29 cellular contexts compared by ENCODE assay signal in genomic region chr4:135464311-135464710, GRCh38.
"Had no signal": no experiment of that assay in that cellular context is flagged by ENCODE, and none has a peak within 500 bp of the region (broad histone marks: within the 10 kb centered on the region; RNA-seq: fewer than 3 reads in every experiment).

No MANE protein-coding gene starts in this region.

- H3K9me3 Mint-ChIP-seq: type B pancreatic cell had no signal

- H3K9me3 ChIP-seq: suprapubic skin, testis, thoracic aorta, thyroid gland, tibial artery, tibial nerve, transverse colon, upper lobe of left lung, upper lobe of right lung, uterus, vagina had no signal

- H3K27ac ChIP-seq: stomach, suprapubic skin, testis, thoracic aorta, thyroid gland, tibial artery, tibial nerve, transverse colon, upper lobe of left lung, upper lobe of right lung, uterus, vagina had no signal

- FAIRE-seq: urothelium cell line had no signal

- H3K27ac Mint-ChIP-seq: stimulated activated effector memory CD8-positive, alpha-beta T cell treated with anti-CD3 and anti-CD28 coated beads, Interleukin-12 subunit alpha, Interleukin-12 subunit beta, amount 100 ng/mL, for 72 hours; stimulated activated memory B cell treated with anti-CD40 and anti-IgM and Interleukin-4, amounts not matched to agents 10 μg/mL and 1 μg/mL and 100 μg/mL, for 72 hours; stimulated activated naive B cell treated with anti-CD40 and anti-IgM and Interleukin-4, amounts not matched to agents 10 μg/mL and 1 μg/mL and 100 μg/mL, for 72 hours; stimulated activated naive CD8-positive, alpha-beta T cell treated with anti-CD3 and anti-CD28 coated beads, Interleukin-15, amount 100 ng/mL, for 72 hours; stimulated activated naive CD8-positive, alpha-beta T cell treated with anti-CD3 and anti-CD28 coated beads, Interleukin-15, Interleukin-2, amounts not matched to agents 100 ng/mL and 50 ng/mL, for 24 hours; type B pancreatic cell had no signal

- H3K4me3 ChIP-seq: stomach, suprapubic skin, testis, thoracic aorta, thyroid gland, tibial artery, tibial nerve, transverse colon, upper lobe of left lung, upper lobe of right lung, uterus, vagina had no signal

- DNase-seq: stimulated activated CD4-positive, alpha-beta T cell treated with anti-CD3 and anti-CD28 coated beads, Interleukin-2, amount 100 ng/mL, for 48 hours; stimulated activated CD4-positive, alpha-beta T cell treated with anti-CD3 and anti-CD28 coated beads, Interleukin-4, amount 100 ng/mL, for 1 hour; stimulated activated CD4-positive, alpha-beta T cell treated with anti-CD3 and anti-CD28 coated beads, Interleukin-4, amount 100 ng/mL, for 24 hours; stimulated activated CD4-positive, alpha-beta T cell treated with anti-CD3 and anti-CD28 coated beads, Interleukin-4, amount 100 ng/mL, for 4 hours; stimulated activated CD8-positive, alpha-beta memory T cell treated with anti-CD3 and anti-CD28 coated beads, Interleukin-4, amount 100 ng/mL, for 48 hours; stimulated activated naive B cell treated with anti-CD40 and anti-IgM and Interleukin-4, amounts not matched to agents 10 μg/mL and 1 μg/mL and 100 μg/mL, for 72 hours; stimulated activated naive CD4-positive, alpha-beta T cell; stimulated activated naive CD4-positive, alpha-beta T cell treated with Interleukin-2 at 50 U/mL for 16 hours; stimulated activated naive CD8-positive, alpha-beta T cell treated with anti-CD3 and anti-CD28 coated beads, Interleukin-15, amount 100 ng/mL, for 72 hours; stimulated activated naive CD8-positive, alpha-beta T cell treated with anti-CD3 and anti-CD28 coated beads, Interleukin-15, Interleukin-2, amounts not matched to agents 100 U/mL and 50 U/mL, for 24 hours; stomach; substantia nigra; testis; thyroid gland; tibial artery; transverse colon; trophoblast cell; upper lobe of left lung; upper lobe of right lung; uterus had no signal

- H3K27me3 ChIP-seq: stomach, suprapubic skin, testis, thyroid gland, tibial artery, tibial nerve, transverse colon, upper lobe of left lung, upper lobe of right lung, uterus, vagina had no signal

- ATAC-seq: stimulated activated effector memory CD8-positive, alpha-beta T cell treated with anti-CD3 and anti-CD28 coated beads, Interleukin-12 subunit alpha, Interleukin-12 subunit beta, amount 100 ng/mL, for 72 hours; stimulated activated memory B cell treated with anti-CD40 and anti-IgM and Interleukin-4, amounts not matched to agents 10 μg/mL and 1 μg/mL and 100 μg/mL, for 72 hours; stimulated activated naive B cell treated with anti-CD40 and anti-IgM and Interleukin-4, amounts not matched to agents 10 μg/mL and 1 μg/mL and 100 μg/mL, for 72 hours; stimulated activated naive CD8-positive, alpha-beta T cell treated with anti-CD3 and anti-CD28 coated beads, Interleukin-15, amount 100 ng/mL, for 72 hours; stimulated activated naive CD8-positive, alpha-beta T cell treated with anti-CD3 and anti-CD28 coated beads, Interleukin-15, Interleukin-2, amounts not matched to agents 100 U/mL and 50 U/mL, for 24 hours; upper lobe of right lung had no signal

- H3K4me3 Mint-ChIP-seq: stimulated activated effector memory CD8-positive, alpha-beta T cell treated with anti-CD3 and anti-CD28 coated beads, Interleukin-12 subunit alpha, Interleukin-12 subunit beta, amount 100 ng/mL, for 72 hours; stimulated activated memory B cell treated with anti-CD40 and anti-IgM and Interleukin-4, amounts not matched to agents 10 μg/mL and 1 μg/mL and 100 μg/mL, for 72 hours; stimulated activated naive B cell treated with anti-CD40 and anti-IgM and Interleukin-4, amounts not matched to agents 10 μg/mL and 1 μg/mL and 100 μg/mL, for 72 hours; stimulated activated naive CD8-positive, alpha-beta T cell treated with anti-CD3 and anti-CD28 coated beads, Interleukin-15, amount 100 ng/mL, for 72 hours; stimulated activated naive CD8-positive, alpha-beta T cell treated with anti-CD3 and anti-CD28 coated beads, Interleukin-15, Interleukin-2, amounts not matched to agents 100 ng/mL and 50 ng/mL, for 24 hours; type B pancreatic cell had no signal

- H3K27me3 Mint-ChIP-seq: stimulated activated memory B cell treated with anti-CD40 and anti-IgM and Interleukin-4, amounts not matched to agents 10 μg/mL and 1 μg/mL and 100 μg/mL, for 72 hours; stimulated activated naive B cell treated with anti-CD40 and anti-IgM and Interleukin-4, amounts not matched to agents 10 μg/mL and 1 μg/mL and 100 μg/mL, for 72 hours; stimulated activated naive CD8-positive, alpha-beta T cell treated with anti-CD3 and anti-CD28 coated beads, Interleukin-15, amount 100 ng/mL, for 72 hours; stimulated activated naive CD8-positive, alpha-beta T cell treated with anti-CD3 and anti-CD28 coated beads, Interleukin-15, Interleukin-2, amounts not matched to agents 100 ng/mL and 50 ng/mL, for 24 hours; type B pancreatic cell had no signal

- H3K36me3 Mint-ChIP-seq: stimulated activated effector memory CD8-positive, alpha-beta T cell treated with anti-CD3 and anti-CD28 coated beads, Interleukin-12 subunit alpha, Interleukin-12 subunit beta, amount 100 ng/mL, for 72 hours; stimulated activated memory B cell treated with anti-CD40 and anti-IgM and Interleukin-4, amounts not matched to agents 10 μg/mL and 1 μg/mL and 100 μg/mL, for 72 hours; stimulated activated naive B cell treated with anti-CD40 and anti-IgM and Interleukin-4, amounts not matched to agents 10 μg/mL and 1 μg/mL and 100 μg/mL, for 72 hours; type B pancreatic cell had no signal

- H3K4me1 Mint-ChIP-seq: stimulated activated effector memory CD8-positive, alpha-beta T cell treated with anti-CD3 and anti-CD28 coated beads, Interleukin-12 subunit alpha, Interleukin-12 subunit beta, amount 100 ng/mL, for 72 hours; stimulated activated memory B cell treated with anti-CD40 and anti-IgM and Interleukin-4, amounts not matched to agents 10 μg/mL and 1 μg/mL and 100 μg/mL, for 72 hours; stimulated activated naive B cell treated with anti-CD40 and anti-IgM and Interleukin-4, amounts not matched to agents 10 μg/mL and 1 μg/mL and 100 μg/mL, for 72 hours; stimulated activated naive CD8-positive, alpha-beta T cell treated with anti-CD3 and anti-CD28 coated beads, Interleukin-15, amount 100 ng/mL, for 72 hours had no signal

- H3K36me3 ChIP-seq: stomach, suprapubic skin, thoracic aorta, thyroid gland, tibial artery, tibial nerve, transverse colon, upper lobe of left lung, upper lobe of right lung, uterus, vagina had no signal

- H3K4me1 ChIP-seq: stomach, suprapubic skin, testis, thyroid gland, tibial nerve, transverse colon, upper lobe of left lung, upper lobe of right lung, uterus, vagina had no signal
